In genomic region chr20:33995053-33995816, GRCh38 we compare ENCODE assay signal across 8 cellular contexts. TPM values are rescaled to one million over a fixed set of nuclear protein-coding genes. Genes with fewer than 3 reads are reported as not detected.
DNase-seq lines count a peak whose midpoint lies in the region; ATAC-seq and TF ChIP-seq lines count a peak whose summit lies in the region.

No MANE protein-coding gene starts in this region.

- no peaks in the 10 kb centered on the region for H3K27me3 Mint-ChIP-seq in progenitor cell of endocrine pancreas

- H3K27me3 ChIP-seq in SJSA1 (replicated peaks) (no peaks in the 10 kb centered on the region), esophagus squamous epithelium (no peaks in the 10 kb centered on the region)

- no peak for ATAC-seq in GM21723 (IDR thresholded peaks at IDR 0.05; ENCODE audit: unreplicated experiment)

- 11 to 12% methylated on average over 8 of the region's 8 CpGs for WGBS in esophagus squamous epithelium, 2 donors

- H3K27ac ChIP-seq in SJSA1: 0 out of 2 replicates have a peak overlapping the region, but pooled peaks have one; percentile 94
- H3K27ac ChIP-seq in esophagus squamous epithelium: peak overlapping the region; percentile 98 to 100 (median 98)

- H3K9me3 ChIP-seq in SJSA1 (replicated peaks) (no peaks in the 10 kb centered on the region), esophagus squamous epithelium (no peaks in the 10 kb centered on the region)

- H3K4me3 ChIP-seq in SJSA1 (peak overlapping the region; percentile 93), esophagus squamous epithelium (peak overlapping the region; percentile 77 to 95 (median 88))

- H3K36me3 ChIP-seq in SJSA1 (peaks cover 15% of the 10 kb centered on the region), esophagus squamous epithelium (peaks cover 0 to 6% (median 0%) of the 10 kb centered on the region in 3 donors)

- H3K4me1 Mint-ChIP-seq in progenitor cell of endocrine pancreas (ENCODE audit: low read depth): peaks cover 45% of the 10 kb centered on the region

- H3K4me3 Mint-ChIP-seq in progenitor cell of endocrine pancreas (ENCODE audit: low read depth): peak overlapping the region; percentile 95

- peaks cover 30% of the 10 kb centered on the region for H3K4me1 ChIP-seq in SJSA1 (replicated peaks)
- peaks cover 10 to 79% (median 55%) of the 10 kb centered on the region in 3 donors for H3K4me1 ChIP-seq in esophagus squamous epithelium

- H3K9me3 Mint-ChIP-seq in progenitor cell of endocrine pancreas (ENCODE audit: low read depth): no peaks in the 10 kb centered on the region

- intact Hi-C loops in esophagus squamous epithelium (cut with DNase I): no loop called here

- H3K36me3 Mint-ChIP-seq in progenitor cell of endocrine pancreas (ENCODE audit: insufficient read depth): no peaks in the 10 kb centered on the region

- TF ChIP-seq POLR2A in esophagus squamous epithelium (IDR thresholded peaks at IDR 0.05): no peak

- TF ChIP-seq CTCF in esophagus squamous epithelium (IDR thresholded peaks at IDR 0.05): no peak
- no peak for TF ChIP-seq CTCF in progenitor cell of endocrine pancreas (IDR thresholded peaks at IDR 0.05; ENCODE audit: unreplicated experiment)

- DNase-seq in NCI-H82 (lab: John Stamatoyannopoulos, UW): peak; percentile 34
- DNase-seq in NCI-H82 treated with DMSO at 0.1 percent for 48 hours (lab: John Stamatoyannopoulos, UW; ENCODE audit: unreplicated experiment): no peak
- no peak for DNase-seq in SJSA1 (ENCODE audit: low read depth in 1 of 2, low spot score in 2 of 2)
- no peak for DNase-seq in esophagus squamous epithelium (lab: John Stamatoyannopoulos, UW)
- DNase-seq in progenitor cell of endocrine pancreas (ENCODE audit: low spot score, unreplicated experiment): no peak
- no peak for DNase-seq in activated effector memory CD4-positive, alpha-beta T cell treated with anti-CD3 and anti-CD28 coated beads, Interleukin-2, amount 50 U/mL, for 16 hours
- no peak for DNase-seq in NCI-H510A treated with DMSO at 0.1 percent for 48 hours (lab: John Stamatoyannopoulos, UW)

- H3K27ac Mint-ChIP-seq in progenitor cell of endocrine pancreas: peak overlapping the region; percentile 98

RNA-seq across cellular contexts. Expression of gene RALY, which starts 1.5 kb away (rescaled TPM):
- 120 and 160 TPM in 2 replicates for total RNA-seq in SJSA1 (2014; rRNA removed; shearing (Covaris generic))
- 100 to 1,000 TPM in 2 of 4 donors, 10 to 100 TPM in 2; 70.3 to 100 (median 88.2) TPM for total RNA-seq in esophagus squamous epithelium
- 228 and 236 TPM in 2 replicates for total RNA-seq in progenitor cell of endocrine pancreas
